Comparison of ENCODE assay signal across 1 cellular context in genomic region chr12:131828671-131829350, GRCh38.
TF ChIP-seq lines count a peak whose summit lies in the region.

No MANE protein-coding gene starts in this region.

TF ChIP-seq in H1, 55 proteins besides CTCF, POLR2A, EP300 and RAD21 (continued from another document):
- TF ChIP-seq KDM4A (IDR thresholded peaks at IDR 0.05; ENCODE audit: low read depth, low read length, severe bottlenecking) = peak; percentile 62
TF ChIP-seq in H1: peak in this region for 1.
